ENCODE assay signal across 28 cellular contexts in the genomic region with DNA sequence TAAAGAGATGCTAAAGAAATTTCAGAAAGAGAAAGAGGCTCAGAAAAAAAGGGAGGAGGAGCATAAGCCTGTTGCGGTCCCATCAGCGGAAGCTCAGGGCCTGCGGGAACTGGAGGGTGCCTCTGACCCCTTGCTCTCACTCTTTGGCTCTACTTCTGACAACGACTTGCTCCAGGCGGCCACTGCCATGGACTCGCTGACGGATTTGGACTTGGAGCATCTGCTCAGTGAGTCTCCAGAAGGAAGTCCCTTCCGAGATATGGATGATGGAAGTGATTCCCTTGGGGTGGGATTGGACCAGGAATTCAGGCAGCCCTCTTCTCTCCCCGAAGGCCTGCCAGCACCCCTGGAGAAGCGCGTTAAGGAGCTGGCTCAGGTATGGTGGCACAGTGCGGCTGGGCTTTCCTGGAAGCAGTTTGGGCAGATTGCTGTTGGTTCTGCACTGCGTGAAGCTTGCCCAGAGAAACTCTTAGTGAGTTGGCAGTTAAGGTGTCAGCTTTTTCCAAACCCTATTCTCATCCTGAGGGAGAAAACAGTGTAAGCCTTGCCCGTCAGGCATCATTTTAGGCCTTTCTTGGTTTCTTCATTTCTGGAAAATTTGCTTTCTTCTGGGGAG.
"Had no signal": no experiment of that assay in that cellular context is flagged by ENCODE, and none has a peak within 500 bp of the region (broad histone marks: within the 10 kb centered on the region; RNA-seq: fewer than 3 reads in every experiment).

No MANE protein-coding gene starts in this region.

- ATAC-seq: activated CD4-positive, CD25-positive, alpha-beta regulatory T cell treated with anti-CD3 and anti-CD28 coated beads, Interleukin-2, amount 50 U/mL, for 24 hours; activated naive CD4-positive, alpha-beta T cell treated with anti-CD3 and anti-CD28 coated beads, Interleukin-2, amount 50 U/mL, for 72 hours; gastroesophageal sphincter; left lung; mucosa of descending colon; natural killer cell treated with Interleukin-12 subunit alpha and Interleukin-12 subunit beta and Interleukin-15 and Interleukin-18, amount 100 ng/mL, for 72 hours; T-helper 17 cell had no signal

- DNase-seq: activated CD4-positive, alpha-beta T cell treated with anti-CD3 and anti-CD28 coated beads for 48 hours; activated CD4-positive, alpha-beta T cell treated with anti-CD3 and anti-CD28 coated beads, Interleukin-2, amount 50 U/mL, for 48 hours; activated CD8-positive, alpha-beta memory T cell treated with anti-CD3 and anti-CD28 coated beads for 24 hours; activated naive CD4-positive, alpha-beta T cell; effector memory CD4-positive, alpha-beta T cell; left lung; mucosa of descending colon; sigmoid colon; small intestine; stimulated activated CD4-positive, alpha-beta T cell treated with anti-CD3 and anti-CD28 coated beads, Interleukin-1b, Interleukin-23, amount 100 ng/mL, for 48 hours; stimulated activated CD4-positive, alpha-beta T cell treated with anti-CD3 and anti-CD28 coated beads, Interleukin-4, amount 100 ng/mL, for 4 hours; stimulated activated CD8-positive, alpha-beta memory T cell treated with anti-CD3 and anti-CD28 coated beads, Interleukin-4, amount 100 ng/mL, for 48 hours; stimulated activated naive CD4-positive, alpha-beta T cell; T-helper 17 cell; T1000; testis; transverse colon; WERI-Rb-1 had no signal

- H3K27me3 Mint-ChIP-seq: natural killer cell treated with Interleukin-12 subunit alpha and Interleukin-12 subunit beta and Interleukin-15 and Interleukin-18, amount 100 ng/mL, for 72 hours; T-helper 17 cell had no signal

- H3K27ac ChIP-seq: coronary artery, left lung, testis, transverse colon, WERI-Rb-1 had no signal

- H3K4me1 ChIP-seq: testis had no signal

- FAIRE-seq: bronchial epithelial cell, islet of Langerhans, small intestine had no signal

- H3K9me3 Mint-ChIP-seq: activated naive CD4-positive, alpha-beta T cell treated with anti-CD3 and anti-CD28 coated beads, Interleukin-2, amount 50 U/mL, for 72 hours; activated T-helper 1 cell treated with anti-CD3 and anti-CD28 coated beads, Interleukin-12 subunit alpha, Interleukin-12 subunit beta, Interleukin-2, Interleukin-4 antibody, amounts not matched to agents 30 ng/mL and 10 ng/mL and 1 ng/mL, durations not matched to agents 14 hours and 24 hours and 36 hours; natural killer cell treated with Interleukin-12 subunit alpha and Interleukin-12 subunit beta and Interleukin-15 and Interleukin-18, amount 100 ng/mL, for 72 hours had no signal

- H3K4me3 ChIP-seq: coronary artery, dorsolateral prefrontal cortex, gastroesophageal sphincter, left lung, lung, mucosa of descending colon, sigmoid colon, testis, transverse colon had no signal

- H3K27ac Mint-ChIP-seq: activated naive CD4-positive, alpha-beta T cell treated with anti-CD3 and anti-CD28 coated beads, Interleukin-2, amount 50 U/mL, for 72 hours; activated T-helper 1 cell treated with anti-CD3 and anti-CD28 coated beads, Interleukin-12 subunit alpha, Interleukin-12 subunit beta, Interleukin-2, Interleukin-4 antibody, amounts not matched to agents 30 ng/mL and 10 ng/mL and 1 ng/mL, durations not matched to agents 14 hours and 24 hours and 36 hours; natural killer cell treated with Interleukin-12 subunit alpha and Interleukin-12 subunit beta and Interleukin-15 and Interleukin-18, amount 100 ng/mL, for 72 hours had no signal

- H3K9me3 ChIP-seq: gastroesophageal sphincter, left lung, mucosa of descending colon, sigmoid colon, testis, transverse colon had no signal

- H3K4me3 Mint-ChIP-seq: activated T-helper 1 cell treated with anti-CD3 and anti-CD28 coated beads, Interleukin-12 subunit alpha, Interleukin-12 subunit beta, Interleukin-2, Interleukin-4 antibody, amounts not matched to agents 30 ng/mL and 10 ng/mL and 1 ng/mL, durations not matched to agents 14 hours and 24 hours and 36 hours; natural killer cell treated with Interleukin-12 subunit alpha and Interleukin-12 subunit beta and Interleukin-15 and Interleukin-18, amount 100 ng/mL, for 72 hours; T-helper 17 cell had no signal

- H3K27me3 ChIP-seq: dorsolateral prefrontal cortex, gastroesophageal sphincter, left lung, sigmoid colon, testis, transverse colon had no signal
